ENCODE assay signal across 8 cellular contexts in genomic region chr1:206663832-206664652, GRCh38. TPM values are rescaled to one million over a fixed set of nuclear protein-coding genes. Genes with fewer than 3 reads are reported as not detected.
DNase-seq lines count a peak whose midpoint lies in the region; ATAC-seq lines count a peak whose summit lies in the region.

No MANE protein-coding gene starts in this region.

- no peaks in the 10 kb centered on the region for H3K9me3 ChIP-seq in CD8-positive, alpha-beta memory T cell (ENCODE audit: low read length)
- no peaks in the 10 kb centered on the region for H3K9me3 ChIP-seq in skeletal muscle satellite cell (replicated peaks; ENCODE audit: low read length)

- peaks cover 5% of the 10 kb centered on the region for H3K27me3 ChIP-seq in CD8-positive, alpha-beta memory T cell (ENCODE audit: insufficient read depth, low read length, poor library complexity, severe bottlenecking)
- peaks cover 50% of the 10 kb centered on the region for H3K27me3 ChIP-seq in skeletal muscle satellite cell (ENCODE audit: control insufficient read depth, insufficient read depth, low read length)

- no peaks in the 10 kb centered on the region for H3K36me3 ChIP-seq in CD8-positive, alpha-beta memory T cell (ENCODE audit: insufficient read depth, low read length)
- H3K36me3 ChIP-seq in skeletal muscle satellite cell (ENCODE audit: insufficient read depth, low read length), result no peaks in the 10 kb centered on the region

- CTCF ChIA-PET in CD8-positive, alpha-beta memory T cell (lab: Charles Lee), result interaction anchor here (0.8 to 7.6 kb wide), 56 partner anchors 8 to 835 kb away, joined by 3 to 108 read pairs (median 4); partner anchors contain the start of genes DYRK3, EIF2D and IKBKE

- H3K27me3 Mint-ChIP-seq in CD8-positive, alpha-beta memory T cell, result peaks cover 15 to 30% of the 10 kb centered on the region in 2 donors
- no peaks in the 10 kb centered on the region for H3K27me3 Mint-ChIP-seq in T-helper 1 cell treated with Interleukin-12 subunit alpha and Interleukin-12 subunit beta and Interleukin-4 antibody, amounts not matched to agents 30 μg/mL and 1 μg/mL, for 36 hours (ENCODE audit: low read depth)

- H3K4me1 Mint-ChIP-seq in CD8-positive, alpha-beta memory T cell, result peaks cover 14 to 20% (median 15%) of the 10 kb centered on the region in 3 donors
- H3K4me1 Mint-ChIP-seq in T-helper 1 cell treated with Interleukin-12 subunit alpha and Interleukin-12 subunit beta and Interleukin-4 antibody, amounts not matched to agents 30 μg/mL and 1 μg/mL, for 36 hours (ENCODE audit: low read depth), result peaks cover 27% of the 10 kb centered on the region

- no peak overlapping the region for H3K9ac ChIP-seq in skeletal muscle satellite cell (ENCODE audit: low read depth, low read length)

- peaks cover 14% of the 10 kb centered on the region for H3K4me1 ChIP-seq in CD8-positive, alpha-beta memory T cell (ENCODE audit: insufficient read depth, low read length)
- peaks cover 8% of the 10 kb centered on the region for H3K4me1 ChIP-seq in skeletal muscle satellite cell (ENCODE audit: control insufficient read depth, insufficient read depth, low read length)

- peak overlapping the region in 1 of 7 donors; percentile 18 for H3K4me3 Mint-ChIP-seq in CD8-positive, alpha-beta memory T cell
- peak overlapping the region; percentile 62 for H3K4me3 Mint-ChIP-seq in T-helper 1 cell treated with Interleukin-12 subunit alpha and Interleukin-12 subunit beta and Interleukin-4 antibody, amounts not matched to agents 30 μg/mL and 1 μg/mL, for 36 hours

- no peak overlapping the region for H3K27ac ChIP-seq in CD8-positive, alpha-beta memory T cell (ENCODE audit: low read depth, low read length)

- peak overlapping the region; percentile 65 for H3K4me2 ChIP-seq in skeletal muscle satellite cell (ENCODE audit: low read length)

- no peak overlapping the region for H3K4me3 ChIP-seq in CD8-positive, alpha-beta memory T cell (ENCODE audit: low read length)
- H3K4me3 ChIP-seq in skeletal muscle satellite cell (ENCODE audit: low read length), result no peak overlapping the region

- H3K9me3 Mint-ChIP-seq in CD8-positive, alpha-beta memory T cell, result no peaks in the 10 kb centered on the region
- H3K9me3 Mint-ChIP-seq in T-helper 1 cell treated with Interleukin-12 subunit alpha and Interleukin-12 subunit beta and Interleukin-4 antibody, amounts not matched to agents 30 μg/mL and 1 μg/mL, for 36 hours, result no peaks in the 10 kb centered on the region

- no peaks in the 10 kb centered on the region for H3K36me3 Mint-ChIP-seq in CD8-positive, alpha-beta memory T cell
- H3K36me3 Mint-ChIP-seq in T-helper 1 cell treated with Interleukin-12 subunit alpha and Interleukin-12 subunit beta and Interleukin-4 antibody, amounts not matched to agents 30 μg/mL and 1 μg/mL, for 36 hours (ENCODE audit: low read depth), result no peaks in the 10 kb centered on the region

- no peak overlapping the region for H3K27ac Mint-ChIP-seq in CD8-positive, alpha-beta memory T cell
- no peak overlapping the region for H3K27ac Mint-ChIP-seq in T-helper 1 cell treated with Interleukin-12 subunit alpha and Interleukin-12 subunit beta and Interleukin-4 antibody, amounts not matched to agents 30 μg/mL and 1 μg/mL, for 36 hours

- POLR2A ChIA-PET in CD8-positive, alpha-beta memory T cell (lab: Charles Lee), result no interaction called here

- peak; percentile 52 for ATAC-seq in GM21619 (IDR thresholded peaks at IDR 0.05; ENCODE audit: unreplicated experiment)

- peak; percentile 50 to 77 (median 63) for DNase-seq in CD8-positive, alpha-beta memory T cell
- peak; percentile 81 for DNase-seq in NCI-H1436 (lab: John Stamatoyannopoulos, UW)
- DNase-seq in amygdala (lab: John Stamatoyannopoulos, UW), result peak in 34 of 56 donors; percentile 14 to 69 (median 32)
- DNase-seq in hippocampal formation (lab: John Stamatoyannopoulos, UW), result peak; percentile 35 to 47
- no peak for DNase-seq in cortex of kidney (lab: John Stamatoyannopoulos, UW)

RNA-seq across cellular contexts. Expression of gene MAPKAPK2, which starts 20.7 kb away (rescaled TPM):
- total RNA-seq in CD8-positive, alpha-beta memory T cell, result 10 to 100 TPM; 78.4 to 79.1 TPM
- polyA plus RNA-seq in CD8-positive, alpha-beta memory T cell, result 5.0 TPM
- total RNA-seq in skeletal muscle satellite cell (2012; rRNA removed), result 20.8 and 29.5 TPM in 2 replicates

RNA-seq across cellular contexts. Expression of gene DYRK3, which starts 28.7 kb away (rescaled TPM):
- 10 to 100 TPM; 11.0 to 11.7 TPM for total RNA-seq in CD8-positive, alpha-beta memory T cell
- polyA plus RNA-seq in CD8-positive, alpha-beta memory T cell, result not detected
- total RNA-seq in skeletal muscle satellite cell (2012; rRNA removed), result 21.6 and 38.0 TPM in 2 replicates

RNA-seq across cellular contexts. Expression of gene EIF2D, which starts 51.8 kb away (rescaled TPM):
- 10 to 100 TPM; 82.7 to 88.7 TPM for total RNA-seq in CD8-positive, alpha-beta memory T cell
- 35.3 TPM for polyA plus RNA-seq in CD8-positive, alpha-beta memory T cell
- total RNA-seq in skeletal muscle satellite cell (2012; rRNA removed), result 41.3 and 45.4 TPM in 2 replicates
